9 cellular contexts compared by ENCODE assay signal in the genomic region with DNA sequence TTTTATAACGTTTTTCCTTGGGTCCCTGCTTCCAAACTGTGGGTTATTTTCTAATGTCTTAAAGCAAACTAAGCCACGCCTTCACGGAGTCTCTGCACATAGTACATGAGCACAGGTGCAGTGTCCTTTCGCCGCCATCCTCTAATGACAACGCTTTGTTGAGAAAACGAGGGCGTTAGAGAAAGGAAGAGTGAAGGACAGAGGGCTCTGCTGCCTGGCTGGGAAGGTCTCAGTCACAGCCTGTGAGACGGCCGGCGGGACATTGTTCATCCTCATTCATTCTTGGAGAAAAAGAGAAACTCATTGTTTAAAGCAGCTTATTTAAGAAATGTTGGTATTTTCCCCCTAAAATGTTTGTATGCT. TPM values are rescaled to one million over a fixed set of nuclear protein-coding genes. Genes with fewer than 3 reads are reported as not detected.
DNase-seq lines count a peak whose midpoint lies in the region; ATAC-seq and TF ChIP-seq lines count a peak whose summit lies in the region.
"Had no signal": no experiment of that assay in that cellular context is flagged by ENCODE, and none has a peak within 500 bp of the region (broad histone marks: within the 10 kb centered on the region; RNA-seq: fewer than 3 reads in every experiment).

No MANE protein-coding gene starts in this region.

- no peaks in the 10 kb centered on the region for H3K36me3 ChIP-seq in adipocyte (ENCODE audit: control insufficient read depth, insufficient read depth, low read length, severe bottlenecking)
- H3K36me3 ChIP-seq in iPS-20b (ENCODE audit: insufficient read depth, low read depth, low read length): no peaks in the 10 kb centered on the region
- no peaks in the 10 kb centered on the region for H3K36me3 ChIP-seq in thoracic aorta
- H3K36me3 ChIP-seq: WERI-Rb-1 had no signal

- H3K27ac ChIP-seq in iPS-20b (ENCODE audit: low read length) (no peak overlapping the region), thoracic aorta (peak overlapping the region; percentile 85 to 88)
- H3K27ac ChIP-seq: WERI-Rb-1 had no signal

- ATAC-seq in thoracic aorta (ENCODE audit: insufficient number of reproducible peaks, low FRiP score, low read depth): no peak

- H3K27me3 ChIP-seq in adipocyte (replicated peaks; ENCODE audit: control insufficient read depth, insufficient read depth, low read length) (no peaks in the 10 kb centered on the region), iPS-20b (ENCODE audit: insufficient read depth, low read length) (peaks cover 16% of the 10 kb centered on the region), thoracic aorta (replicated peaks; ENCODE audit: insufficient read depth) (no peaks in the 10 kb centered on the region)

- H3K9ac ChIP-seq in adipocyte (ENCODE audit: low read length) (peak overlapping the region; percentile 82), iPS-20b (ENCODE audit: low read depth, low read length) (peak overlapping the region; percentile 75; the same call in 1 of the 2 replicates)

- no peak for TF ChIP-seq CTCF in thoracic aorta (IDR thresholded peaks at IDR 0.05)

- peak overlapping the region; percentile 72 for H3K4me3 ChIP-seq in adipocyte (ENCODE audit: low read length)
- H3K4me3 ChIP-seq in iPS-20b (ENCODE audit: low read length): peak overlapping the region; percentile 62
- H3K4me3 ChIP-seq in thoracic aorta: peak overlapping the region; percentile 67

- peak; percentile 65 for DNase-seq in NCI-H748 (lab: John Stamatoyannopoulos, UW; ENCODE audit: unreplicated experiment)
- DNase-seq in NCI-H748 treated with DMSO at 0.1 percent for 48 hours (lab: John Stamatoyannopoulos, UW): no peak
- no peak for DNase-seq in adipocyte (ENCODE audit: low read depth)
- no peak for DNase-seq in thoracic aorta (ENCODE audit: low spot score)
- no peak for DNase-seq in activated gamma-delta T cell treated with Interleukin-2 at 50 U/mL for 16 hours
- no peak for DNase-seq in LoVo (ENCODE audit: low spot score)
- no peak for DNase-seq in DMS 273 treated with DMSO at 0.1 percent for 48 hours (lab: John Stamatoyannopoulos, UW)

- H3K9me3 ChIP-seq in adipocyte (ENCODE audit: control insufficient read depth, low read length) (no peaks in the 10 kb centered on the region), iPS-20b (ENCODE audit: insufficient read depth, low read depth, low read length) (no peaks in the 10 kb centered on the region), thoracic aorta (no peaks in the 10 kb centered on the region)

- H3K4me1 ChIP-seq in adipocyte (ENCODE audit: control insufficient read depth, insufficient read depth, low read length) (peaks cover 43% of the 10 kb centered on the region), iPS-20b (ENCODE audit: insufficient read depth, low read length) (peaks cover 9% of the 10 kb centered on the region; the same call in 1 of the 2 replicates), thoracic aorta (ENCODE audit: control insufficient read depth in 1 of 2, low read depth in 2 of 2) (peaks cover 21 to 57% of the 10 kb centered on the region in 2 donors)

RNA-seq across cellular contexts. Expression of a gene that starts 9.5 kb away (rescaled TPM):
- 10 to 100 TPM in 1 of 2 donors, 1 to 10 TPM in 1; 6.6 to 10.3 TPM for total RNA-seq in thoracic aorta
